In genomic region chr4:181548873-181549541, GRCh38 we compare ENCODE assay signal across 13 cellular contexts.
A peak's percentile ranks its signal among the peaks of the same experiment; 100 is the strongest.
DNase-seq lines count a peak whose midpoint lies in the region; ATAC-seq and TF ChIP-seq lines count a peak whose summit lies in the region.
"Had no signal": no experiment of that assay in that cellular context is flagged by ENCODE, and none has a peak within 500 bp of the region (broad histone marks: within the 10 kb centered on the region; RNA-seq: fewer than 3 reads in every experiment).

No MANE protein-coding gene starts in this region.

- no peaks in the 10 kb centered on the region for H4K20me1 ChIP-seq in H9 (ENCODE audit: control insufficient read depth, insufficient read depth, insufficient read length)

- H3K9me3 ChIP-seq in A673 (ENCODE audit: low read depth, low read length, poor library complexity, severe bottlenecking) (no peaks in the 10 kb centered on the region), H9 (ENCODE audit: control insufficient read depth, low read depth, low read length) (no peaks in the 10 kb centered on the region), stomach (no peaks in the 10 kb centered on the region)

- no peaks in the 10 kb centered on the region; a peak in 1 of 5 replicates for H3K9me3 Mint-ChIP-seq in H9

- H4K8ac ChIP-seq in H9 (replicated peaks; ENCODE audit: insufficient read length, low read depth, low read length): no peak overlapping the region

- H3K27me3 Mint-ChIP-seq in H9 (ENCODE audit: low read depth): no peaks in the 10 kb centered on the region
- H3K27me3 Mint-ChIP-seq: T-helper 17 cell had no signal

- H2BK20ac ChIP-seq in H9 (ENCODE audit: low read depth, low read length, poor library complexity, severe bottlenecking): no peak overlapping the region

- no peak overlapping the region for H3K56ac ChIP-seq in H9 (ENCODE audit: insufficient read length, low read depth, low read length)

- no TSS peak for BruUV-seq in A673 (replicated peaks; lab: Mats Ljungman, UMichigan)

- no peak overlapping the region for H2BK12ac ChIP-seq in H9 (ENCODE audit: insufficient read length, low read depth, low read length)

- H4K5ac ChIP-seq in H9 (ENCODE audit: insufficient read length, low read depth, low read length): no peak overlapping the region

- H2BK120ac ChIP-seq in H9 (ENCODE audit: low read depth, low read length, poor library complexity, severe bottlenecking): no peak overlapping the region

- H3K4me3 ChIP-seq in A673 (ENCODE audit: low read depth, low read length, poor library complexity, severe bottlenecking) (no peak overlapping the region), fibroblast of mammary gland (ENCODE audit: control insufficient read depth, low read depth, low read length) (no peak overlapping the region), stomach (no peak overlapping the region)

- POLR2A ChIA-PET in A673 (lab: Charles Lee; ENCODE audit: low non-redundant PET): no interaction called here

- no peak overlapping the region for H3K4me3 Mint-ChIP-seq in H9
- H3K4me3 Mint-ChIP-seq: neural crest cell, T-helper 17 cell had no signal

- TF ChIP-seq POLR2A in GM18505 (IDR thresholded peaks at IDR 0.05; ENCODE audit: borderline replicate concordance, extremely low read depth, insufficient read depth, insufficient read length) (no peak), stomach (IDR thresholded peaks at IDR 0.05) (no peak)

- no peak overlapping the region for H3K18ac ChIP-seq in H9 (ENCODE audit: insufficient read length, low read depth, low read length)

- H3K27ac Mint-ChIP-seq in H9: no peak overlapping the region; a peak in 1 of 7 replicates
- H3K27ac Mint-ChIP-seq: T-helper 17 cell had no signal

- H3K9ac ChIP-seq in H9 (ENCODE audit: extremely low read depth, insufficient read length, low read length): no peak overlapping the region

- H4K91ac ChIP-seq in H9 (ENCODE audit: insufficient read length, low read depth, low read length): no peak overlapping the region

- H3K23me2 ChIP-seq in H9 (ENCODE audit: insufficient read length, low read depth, low read length, poor library complexity, severe bottlenecking): no peaks in the 10 kb centered on the region

- H2BK5ac ChIP-seq in H9 (ENCODE audit: insufficient read length, low read length): no peak overlapping the region

- H3K36me3 Mint-ChIP-seq in H9 (ENCODE audit: insufficient read depth in 1 of 3, low read depth in 3 of 3): no peaks in the 10 kb centered on the region; a peak in 1 of 7 replicates

- CTCF ChIA-PET in A673 (lab: Charles Lee): no interaction called here

- H3K14ac ChIP-seq in H9 (ENCODE audit: insufficient read depth, low read length): no peak overlapping the region

- intact Hi-C loops in A673 (cut with micrococcal nuclease; ENCODE audit: unreplicated experiment) (no loop called here), stomach (cut with DNase I; ENCODE audit: low total_unique reads) (no loop called here)

- no peak overlapping the region for H2BK15ac ChIP-seq in H9 (ENCODE audit: low read depth, low read length)

- no peak overlapping the region for H3T11ph ChIP-seq in H9 (ENCODE audit: low read length)

- ATAC-seq in GM18505 (IDR thresholded peaks at IDR 0.05; ENCODE audit: unreplicated experiment): no peak
- ATAC-seq: T-helper 17 cell had no signal

- H3K4me1 ChIP-seq in A673 (ENCODE audit: insufficient read depth, low read length, poor library complexity, severe bottlenecking): peaks cover 12% of the 10 kb centered on the region
- peaks cover 4% of the 10 kb centered on the region; the same call in 1 of the 2 replicates for H3K4me1 ChIP-seq in H9 (ENCODE audit: insufficient read depth, low read length)
- no peaks in the 10 kb centered on the region for H3K4me1 ChIP-seq in stomach

- TF ChIP-seq CTCF in A673 (conservative IDR thresholded peaks at IDR 0.05; ENCODE audit: low read depth, low read length) (no peak), H9 (conservative IDR thresholded peaks at IDR 0.05) (no peak), fibroblast of mammary gland (conservative IDR thresholded peaks at IDR 0.05; ENCODE audit: control insufficient read depth, insufficient read depth, low read depth, low read length) (no peak), stomach (IDR thresholded peaks at IDR 0.05) (no peak)

- WGBS in H9 (ENCODE audit: extremely low coverage, insufficient read length, low lambda C conversion rate): no CpG with 5 or more reads among the region's 9 CpGs
- 77 to 89% (median 84%) methylated on average over 9 of the region's 9 CpGs for WGBS in stomach, 5 donors

- H3K4me1 Mint-ChIP-seq in H9: peaks cover 14 to 15% of the 10 kb centered on the region in 2 experiments
- H3K4me1 Mint-ChIP-seq: neural crest cell, T-helper 17 cell had no signal

- no peak for TF ChIP-seq EP300 in stomach (IDR thresholded peaks at IDR 0.05)

- H3K36me3 ChIP-seq in A673 (ENCODE audit: insufficient read depth, low read length, poor library complexity, severe bottlenecking): no peaks in the 10 kb centered on the region
- no peaks in the 10 kb centered on the region for H3K36me3 ChIP-seq in stomach

- H3K27ac ChIP-seq in A673 (ENCODE audit: low read depth, low read length, poor library complexity, severe bottlenecking): no peak overlapping the region
- no peak overlapping the region for H3K27ac ChIP-seq in H9 (ENCODE audit: insufficient read length, low read depth, low read length)
- no peak overlapping the region for H3K27ac ChIP-seq in stomach

- H2AFZ ChIP-seq in H9 (ENCODE audit: low read length): no peak overlapping the region

- no peaks in the 10 kb centered on the region for H3K79me1 ChIP-seq in H9 (ENCODE audit: insufficient read depth, low read depth, low read length, poor library complexity, severe bottlenecking)

- H3K27me3 ChIP-seq in A673 (replicated peaks; ENCODE audit: insufficient read depth, low read depth, low read length, poor library complexity) (no peaks in the 10 kb centered on the region), H9 (ENCODE audit: insufficient read depth, low read length) (no peaks in the 10 kb centered on the region), stomach (no peaks in the 10 kb centered on the region)

- peak; percentile 76 for DNase-seq in A673 (ENCODE audit: low spot score)
- DNase-seq in H9: peak; percentile 34
- peak; percentile 96 for DNase-seq in RPMI7951 (ENCODE audit: low read depth)
- peak; percentile 96 for DNase-seq in fibroblast of mammary gland (ENCODE audit: low read depth)
- DNase-seq in DMS 273 treated with DMSO at 0.1 percent for 48 hours (lab: John Stamatoyannopoulos, UW): no peak
- no peak for DNase-seq in stomach
- DNase-seq in Kasumi-1 (lab: John Stamatoyannopoulos, UW): no peak
- DNase-seq: C1 segment of cervical spinal cord, caudate nucleus, NCI-H187, T-helper 17 cell had no signal

- no peaks in the 10 kb centered on the region for H3K79me2 ChIP-seq in H9 (ENCODE audit: insufficient read depth, low read length)

- no peak overlapping the region for H3K4me2 ChIP-seq in H9 (ENCODE audit: insufficient read depth, insufficient read length, low read length)

- no peak overlapping the region for H2AK5ac ChIP-seq in H9 (ENCODE audit: insufficient read length, low read length)

- no peak overlapping the region for H3K23ac ChIP-seq in H9 (ENCODE audit: insufficient read length, low read depth, low read length)

- H3K4ac ChIP-seq in H9 (ENCODE audit: low read depth, low read length): no peak overlapping the region

Comparison
In these comparisons a context has a peak if more than half of its experiments do, and no peak if none do; other contexts are left out.
1. DNase-seq: peak in A673 (single experiment), H9 (single experiment), RPMI7951 (single experiment) and fibroblast of mammary gland (single experiment); none in DMS 273 treated with DMSO at 0.1 percent for 48 hours (single experiment), stomach (single experiment) and Kasumi-1 (0 of 2).